In the genomic region with DNA sequence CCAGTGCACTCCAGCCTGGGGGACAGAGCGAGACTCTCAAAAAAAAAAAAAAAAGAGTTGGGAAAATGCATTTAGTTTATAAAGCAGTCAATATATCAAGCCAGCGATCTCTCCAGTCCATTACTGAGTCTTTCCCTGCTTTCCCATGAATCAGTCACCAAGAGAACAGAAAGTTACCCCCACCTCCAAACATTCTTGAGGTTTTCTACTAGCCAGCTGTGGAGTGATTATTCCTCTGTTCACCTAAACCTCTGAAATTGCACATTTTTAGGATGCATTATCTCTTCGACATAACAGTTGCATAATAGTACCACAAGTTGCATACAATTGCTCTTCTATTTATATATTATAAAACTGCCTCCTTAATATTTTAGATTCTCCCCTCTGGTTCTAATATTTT, we compare ENCODE assay signal across 28 cellular contexts.
"Had no signal": no experiment of that assay in that cellular context is flagged by ENCODE, and none has a peak within 500 bp of the region (broad histone marks: within the 10 kb centered on the region; RNA-seq: fewer than 3 reads in every experiment).

No MANE protein-coding gene starts in this region.

- H3K4me1 ChIP-seq: pancreas, prostate gland, right lobe of liver, sigmoid colon, spleen, suprapubic skin, testis, tibial artery, transverse colon, vagina had no signal

- H3K27me3 ChIP-seq: pancreas, right lobe of liver, sigmoid colon, suprapubic skin, testis, tibial artery, transverse colon, vagina had no signal

- ATAC-seq: naive thymus-derived CD8-positive, alpha-beta T cell; natural killer cell treated with Interleukin-12 subunit alpha and Interleukin-12 subunit beta and Interleukin-15 and Interleukin-18, amount 100 ng/mL, for 72 hours; pancreas; right cardiac atrium; right lobe of liver; stimulated activated memory B cell treated with anti-CD40 and anti-IgM and Interleukin-4, amounts not matched to agents 10 μg/mL and 1 μg/mL and 100 μg/mL, for 72 hours; stimulated activated naive CD8-positive, alpha-beta T cell treated with anti-CD3 and anti-CD28 coated beads, Interleukin-15, amount 100 ng/mL, for 72 hours; stimulated activated naive CD8-positive, alpha-beta T cell treated with anti-CD3 and anti-CD28 coated beads, Interleukin-15, Interleukin-2, amounts not matched to agents 100 U/mL and 50 U/mL, for 24 hours had no signal

- H3K36me3 ChIP-seq: neutrophil, pancreas, prostate gland, right lobe of liver, sigmoid colon, spleen, suprapubic skin, tibial artery, transverse colon, vagina had no signal

- H3K4me3 ChIP-seq: pancreas, prostate gland, right lobe of liver, sigmoid colon, skin epidermis, smooth muscle cell, spleen, suprapubic skin, testis, tibial artery, transverse colon, vagina had no signal

- DNase-seq: naive thymus-derived CD8-positive, alpha-beta T cell; nephron progenitor cell; nucleus accumbens; pancreas; right cardiac atrium; right lobe of liver; sigmoid colon; spleen; stimulated activated CD4-positive, alpha-beta T cell treated with anti-CD3 and anti-CD28 coated beads, Interleukin-12 subunit alpha, Interleukin-12 subunit beta, amount 100 ng/mL, for 4 hours; stimulated activated CD4-positive, alpha-beta T cell treated with anti-CD3 and anti-CD28 coated beads, Interleukin-1b, Interleukin-23, amount 100 ng/mL, for 48 hours; stimulated activated CD4-positive, alpha-beta T cell treated with anti-CD3 and anti-CD28 coated beads, Interleukin-4, amount 100 ng/mL, for 1 hour; stimulated activated CD4-positive, alpha-beta T cell treated with anti-CD3 and anti-CD28 coated beads, Interleukin-4, amount 100 ng/mL, for 4 hours; stimulated activated CD8-positive, alpha-beta memory T cell treated with anti-CD3 and anti-CD28 coated beads, Interleukin-4, amount 100 ng/mL, for 48 hours; stimulated activated naive CD4-positive, alpha-beta T cell; stimulated activated naive CD8-positive, alpha-beta T cell treated with anti-CD3 and anti-CD28 coated beads, Interleukin-15, amount 100 ng/mL, for 72 hours; stimulated activated naive CD8-positive, alpha-beta T cell treated with anti-CD3 and anti-CD28 coated beads, Interleukin-15, Interleukin-2, amounts not matched to agents 100 U/mL and 50 U/mL, for 24 hours; substantia nigra; testis; tibial artery; transverse colon had no signal

- H3K9me3 ChIP-seq: neutrophil, pancreas, prostate gland, right lobe of liver, testis, vagina had no signal

- H3K27ac ChIP-seq: neutrophil, pancreas, prostate gland, right lobe of liver, sigmoid colon, skin epidermis, spleen, suprapubic skin, testis, tibial artery, transverse colon, vagina had no signal
